Comparison of ENCODE assay signal across 1 cellular context in genomic region chr2:112053917-112054846, GRCh38.
TF ChIP-seq lines count a peak whose summit lies in the region.

No MANE protein-coding gene starts in this region.

TF ChIP-seq in IMR-90, 13 proteins besides CTCF, POLR2A, EP300 and RAD21 (continued from another document):
- TF ChIP-seq USF2 (IDR thresholded peaks at IDR 0.05; ENCODE audit: low read depth, low read length) (no peak), CEBPB (IDR thresholded peaks at IDR 0.05; ENCODE audit: low read depth, low read length) (no peak), SMC3 (IDR thresholded peaks at IDR 0.05; ENCODE audit: low read depth, low read length) (no peak), MXI1 (IDR thresholded peaks at IDR 0.05; ENCODE audit: borderline replicate concordance, low read depth, low read length) (no peak)
TF ChIP-seq in IMR-90: peak in this region for 0.
